ENCODE assay signal across 12 cellular contexts in genomic region chr10:52483587-52483986, GRCh38.
DNase-seq lines count a peak whose midpoint lies in the region; ATAC-seq and TF ChIP-seq lines count a peak whose summit lies in the region.
"Had no signal": no experiment of that assay in that cellular context is flagged by ENCODE, and none has a peak within 500 bp of the region (broad histone marks: within the 10 kb centered on the region; RNA-seq: fewer than 3 reads in every experiment).

No MANE protein-coding gene starts in this region.

- no peaks in the 10 kb centered on the region for H3K36me3 ChIP-seq in PC-9 (ENCODE audit: low read depth)

- peaks cover 4% of the 10 kb centered on the region for H3K9me3 ChIP-seq in PC-9 (ENCODE audit: insufficient read depth, low read depth)

- no TSS peak for BruUV-seq in PC-9 (replicated peaks; lab: Mats Ljungman, UMichigan)

- peaks cover 4% of the 10 kb centered on the region; the same call in 1 of the 2 replicates for H3F3A ChIP-seq in PC-9 (ENCODE audit: insufficient read depth, low read depth)

- no peak overlapping the region for H2AFZ ChIP-seq in PC-9

- CTCF ChIA-PET in activated B cell treated with CpG ODN at 0.5 μM for 24 hours (lab: Charles Lee) (no interaction called here), PC-9 (lab: Charles Lee) (no interaction called here)

- peaks cover 21% of the 10 kb centered on the region for H3K4me1 ChIP-seq in PC-9 (replicated peaks; ENCODE audit: insufficient read depth)

- DNase-seq in activated B cell treated with CpG ODN at 0.5 μM for 24 hours = no peak
- DNase-seq in activated T-cell treated with anti-CD3 and anti-CD28 coated beads for 4 hours = no peak
- no peak for DNase-seq in PC-9
- DNase-seq in activated naive CD4-positive, alpha-beta T cell treated with anti-CD3 and anti-CD28 coated beads, Interleukin-2, amount 50 U/mL, for 72 hours (ENCODE audit: low spot score in 2 of 2) = no peak
- DNase-seq: activated CD8-positive, alpha-beta memory T cell treated with anti-CD3 and anti-CD28 coated beads, Interleukin-2, amount 10 ng/mL, durations not matched to agents 7 days and 5 days; dermis blood vessel endothelial cell; NCI-H446 had no signal

- H4K20me1 ChIP-seq in PC-9 (ENCODE audit: insufficient read depth) = no peaks in the 10 kb centered on the region

- ATAC-seq in GM18511 (IDR thresholded peaks at IDR 0.05; ENCODE audit: unreplicated experiment) (peak; percentile 51), GM21529 (IDR thresholded peaks at IDR 0.05; ENCODE audit: unreplicated experiment) (peak; percentile 68), HG03139 (IDR thresholded peaks at IDR 0.05; ENCODE audit: unreplicated experiment) (peak; percentile 69), activated B cell treated with CpG ODN at 0.5 μM for 24 hours (ENCODE audit: low read depth) (no peak), HG03439 (IDR thresholded peaks at IDR 0.05; ENCODE audit: unreplicated experiment) (no peak)
- no peak for ATAC-seq in activated naive CD4-positive, alpha-beta T cell treated with anti-CD3 and anti-CD28 coated beads, Interleukin-2, amount 50 U/mL, for 72 hours
- ATAC-seq: activated CD8-positive, alpha-beta memory T cell treated with anti-CD3 and anti-CD28 coated beads, Interleukin-2, amount 10 ng/mL, durations not matched to agents 7 days and 5 days; Right ventricle myocardium inferior had no signal

- peaks cover 6% of the 10 kb centered on the region for H3K4me1 Mint-ChIP-seq in activated B cell treated with CpG ODN at 0.5 μM for 24 hours
- H3K4me1 Mint-ChIP-seq: activated CD8-positive, alpha-beta memory T cell treated with anti-CD3 and anti-CD28 coated beads, Interleukin-2, amount 10 ng/mL, durations not matched to agents 7 days and 5 days had no signal

- no peaks in the 10 kb centered on the region for H3K9me2 ChIP-seq in PC-9 (ENCODE audit: insufficient read depth)

- no peaks in the 10 kb centered on the region for H3K36me3 Mint-ChIP-seq in activated B cell treated with CpG ODN at 0.5 μM for 24 hours (ENCODE audit: low read depth)
- H3K36me3 Mint-ChIP-seq in activated naive CD4-positive, alpha-beta T cell treated with anti-CD3 and anti-CD28 coated beads, Interleukin-2, amount 50 U/mL, for 72 hours = no peaks in the 10 kb centered on the region
- H3K36me3 Mint-ChIP-seq: activated CD8-positive, alpha-beta memory T cell treated with anti-CD3 and anti-CD28 coated beads, Interleukin-2, amount 10 ng/mL, durations not matched to agents 7 days and 5 days had no signal

- no peaks in the 10 kb centered on the region for H3K27me3 Mint-ChIP-seq in activated B cell treated with CpG ODN at 0.5 μM for 24 hours
- H3K27me3 Mint-ChIP-seq: activated CD8-positive, alpha-beta memory T cell treated with anti-CD3 and anti-CD28 coated beads, Interleukin-2, amount 10 ng/mL, durations not matched to agents 7 days and 5 days had no signal

- intact Hi-C loops in activated B cell treated with CpG ODN at 0.5 μM for 24 hours (cut with micrococcal nuclease) = no loop called here
- intact Hi-C loops in PC-9 (cut with micrococcal nuclease; ENCODE audit: unreplicated experiment) = no loop called here

- H3K4me3 ChIP-seq in PC-9 = no peak overlapping the region

- no peak overlapping the region for H3K27ac Mint-ChIP-seq in activated B cell treated with CpG ODN at 0.5 μM for 24 hours
- H3K27ac Mint-ChIP-seq in activated naive CD4-positive, alpha-beta T cell treated with anti-CD3 and anti-CD28 coated beads, Interleukin-2, amount 50 U/mL, for 72 hours = no peak overlapping the region
- H3K27ac Mint-ChIP-seq: activated CD8-positive, alpha-beta memory T cell treated with anti-CD3 and anti-CD28 coated beads, Interleukin-2, amount 10 ng/mL, durations not matched to agents 7 days and 5 days had no signal

- no peak overlapping the region for H3K4me2 ChIP-seq in PC-9

- no peaks in the 10 kb centered on the region for H3K9me3 Mint-ChIP-seq in activated B cell treated with CpG ODN at 0.5 μM for 24 hours
- no peaks in the 10 kb centered on the region for H3K9me3 Mint-ChIP-seq in activated naive CD4-positive, alpha-beta T cell treated with anti-CD3 and anti-CD28 coated beads, Interleukin-2, amount 50 U/mL, for 72 hours

- H3K27me3 ChIP-seq in PC-9 (ENCODE audit: insufficient read depth, low read depth) = no peaks in the 10 kb centered on the region

- TF ChIP-seq CTCF in activated B cell treated with CpG ODN at 0.5 μM for 24 hours (IDR thresholded peaks at IDR 0.05) = no peak
- no peak for TF ChIP-seq CTCF in PC-9 (conservative IDR thresholded peaks at IDR 0.05)

- POLR2A ChIA-PET in activated B cell treated with CpG ODN at 0.5 μM for 24 hours (lab: Charles Lee) (no interaction called here), PC-9 (lab: Charles Lee; ENCODE audit: unreplicated experiment) (no interaction called here)

- H3K27ac ChIP-seq in PC-9 = no peak overlapping the region

- peak overlapping the region; percentile 28 for H3K4me3 Mint-ChIP-seq in activated B cell treated with CpG ODN at 0.5 μM for 24 hours
- H3K4me3 Mint-ChIP-seq: activated CD8-positive, alpha-beta memory T cell treated with anti-CD3 and anti-CD28 coated beads, Interleukin-2, amount 10 ng/mL, durations not matched to agents 7 days and 5 days had no signal

- H3K79me2 ChIP-seq in PC-9 (ENCODE audit: low read depth) = no peaks in the 10 kb centered on the region

Comparison
In these comparisons a context has a peak if more than half of its experiments do, and no peak if none do; other contexts are left out.
1. ATAC-seq: peak in GM18511 (single experiment), GM21529 (single experiment) and HG03139 (single experiment); none in activated B cell treated with CpG ODN at 0.5 μM for 24 hours (single experiment), HG03439 (single experiment) and activated naive CD4-positive, alpha-beta T cell treated with anti-CD3 and anti-CD28 coated beads, Interleukin-2, amount 50 U/mL, for 72 hours (0 of 2).